Comparison of ENCODE assay signal across 8 cellular contexts in the genomic region with DNA sequence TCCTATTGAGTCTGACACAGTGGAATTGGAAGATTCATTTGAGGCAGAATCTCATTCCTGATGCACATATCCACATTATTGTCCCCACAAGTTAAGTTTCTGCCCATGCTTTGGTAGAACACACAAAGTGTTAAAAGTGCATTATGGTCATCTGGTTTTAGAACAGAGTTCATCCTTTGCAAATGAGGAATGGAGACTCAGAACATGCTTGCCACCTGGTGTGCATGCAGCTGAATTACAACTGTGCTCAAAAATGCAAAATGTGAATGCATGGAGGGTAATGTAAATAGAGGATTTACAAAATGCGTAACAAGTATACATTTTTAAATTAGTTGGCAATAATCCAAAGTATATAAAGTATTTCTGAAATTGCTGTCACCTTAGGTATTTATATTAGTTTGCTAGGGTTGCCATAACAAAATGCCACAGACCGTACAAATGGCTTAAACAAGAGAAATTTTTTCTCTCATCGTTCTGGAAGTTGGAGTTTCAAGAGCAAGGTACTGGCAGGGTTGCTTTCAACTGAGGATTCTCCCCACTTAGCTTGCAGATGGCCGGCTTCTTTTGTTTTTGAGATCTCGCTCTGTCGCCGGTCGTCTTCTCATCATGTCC.
DNase-seq lines count a peak whose midpoint lies in the region; ATAC-seq, FAIRE-seq and TF ChIP-seq lines count a peak whose summit lies in the region.

No MANE protein-coding gene starts in this region.

- peak; percentile 44 for DNase-seq in GM13976 (ENCODE audit: low spot score)
- DNase-seq in NCI-H460 (ENCODE audit: extremely low read depth, low read depth), result peak; percentile 39
- DNase-seq in cerebellar cortex (ENCODE audit: low spot score), result peak; percentile 47
- DNase-seq in mucosa of descending colon, result peak in 1 of 3 donors; percentile 15
- no peak for DNase-seq in NK-92 (lab: John Stamatoyannopoulos, UW; ENCODE audit: unreplicated experiment)
- DNase-seq in activated effector memory CD4-positive, alpha-beta T cell treated with anti-CD3 and anti-CD28 coated beads, Interleukin-2, amount 50 U/mL, for 16 hours, result no peak

- no peaks in the 10 kb centered on the region for H3K36me3 ChIP-seq in mucosa of descending colon (ENCODE audit: low read depth)

- intact Hi-C loops in mucosa of descending colon (cut with DNase I, micrococcal nuclease), result loop anchor here in 1 of 2 donors (5.0 kb wide), 1 partner anchor 1093 kb away; no protein-coding TSS in a partner anchor

- TF ChIP-seq CTCF in GM13976 (IDR thresholded peaks at IDR 0.05; ENCODE audit: borderline replicate concordance, control extremely low read depth, extremely low read depth, insufficient read depth, missing control alignments) (peak; percentile 70), mucosa of descending colon (IDR thresholded peaks at IDR 0.05) (peak; percentile 51)

- H3K4me3 ChIP-seq in mucosa of descending colon, result no peak overlapping the region

- in situ Hi-C loops in GM13976 (cut with MboI; ENCODE audit: low sequenced_read_pairs, unreplicated experiment), result no loop called here

- H3K9me3 ChIP-seq in mucosa of descending colon, result no peaks in the 10 kb centered on the region

- no peaks in the 10 kb centered on the region for H3K4me1 ChIP-seq in mucosa of descending colon (ENCODE audit: low read depth)

- ATAC-seq in HG02870 (IDR thresholded peaks at IDR 0.05; ENCODE audit: unreplicated experiment), result peak; percentile 77
- peak; percentile 47 for ATAC-seq in mucosa of descending colon

- peak; percentile 32 for FAIRE-seq in A204.1 (lab: Jason Lieb, UNC)

Comparison
In these comparisons a context has a peak if more than half of its experiments do, and no peak if none do; other contexts are left out.
1. DNase-seq: peak in GM13976 (single experiment), NCI-H460 (single experiment) and cerebellar cortex (single experiment); none in NK-92 (single experiment) and activated effector memory CD4-positive, alpha-beta T cell treated with anti-CD3 and anti-CD28 coated beads, Interleukin-2, amount 50 U/mL, for 16 hours (single experiment).